In genomic region chr1:151284013-151284577, GRCh38 we compare ENCODE assay signal across 9 cellular contexts. TPM values are rescaled to one million over a fixed set of nuclear protein-coding genes. Genes with fewer than 3 reads are reported as not detected.
A peak's percentile ranks its signal among the peaks of the same experiment; 100 is the strongest.
DNase-seq lines count a peak whose midpoint lies in the region; ATAC-seq and TF ChIP-seq lines count a peak whose summit lies in the region.
"Had no signal": no experiment of that assay in that cellular context is flagged by ENCODE, and none has a peak within 500 bp of the region (broad histone marks: within the 10 kb centered on the region; RNA-seq: fewer than 3 reads in every experiment).

No MANE protein-coding gene starts in this region.

- no peak for TF ChIP-seq CTCF in Caco-2 (IDR thresholded peaks at IDR 0.05; ENCODE audit: insufficient read depth in 1 of 2, low read depth in 1 of 2, low read length in 1 of 2, severe bottlenecking in 1 of 2, unreplicated experiment in 1 of 2)
- no peak for TF ChIP-seq CTCF in neutrophil (IDR thresholded peaks at IDR 0.05)

- 0 out of 2 replicates have a peak, but pooled peaks cover 4% of the 10 kb centered on the region for H3K4me1 ChIP-seq in Caco-2
- H3K4me1 ChIP-seq in Karpas-422 (ENCODE audit: low read length): peaks cover 20% of the 10 kb centered on the region
- H3K4me1 ChIP-seq in neutrophil (ENCODE audit: control insufficient read depth in 1 of 2, insufficient read depth in 1 of 2, low read depth in 1 of 2, low read length in 1 of 2): peaks cover 41 to 44% of the 10 kb centered on the region in 2 experiments

- no peak overlapping the region for H2AFZ ChIP-seq in Karpas-422 (ENCODE audit: low read length)

- POLR2A ChIA-PET in Caco-2 (lab: Charles Lee): no interaction called here

- no peak for DNase-seq in Caco-2
- no peak for DNase-seq in Karpas-422
- DNase-seq: NCI-H2107 had no signal

- H3K27me3 ChIP-seq in Caco-2 (replicated peaks; ENCODE audit: control insufficient read depth, insufficient read depth, low read length) (no peaks in the 10 kb centered on the region), Karpas-422 (ENCODE audit: low read length) (no peaks in the 10 kb centered on the region), neutrophil (no peaks in the 10 kb centered on the region)

- intact Hi-C loops in Caco-2 (cut with micrococcal nuclease; ENCODE audit: unreplicated experiment): loop anchor here (5.0 kb wide), 2 partner anchors 63 to 228 kb away; partner anchors contain the start of genes CGN and RFX5
- intact Hi-C loops in dendritic cell treated with granulocyte-macrophage colony-stimulating factor and Interleukin-4, amounts not matched to agents 40 ng/mL and 50 ng/mL, for 4 days (cut with micrococcal nuclease): no loop called here

- H3K27ac ChIP-seq in Karpas-422 (ENCODE audit: low read length): peak overlapping the region; percentile 85; the same call in 1 of the 2 replicates
- H3K27ac ChIP-seq in neutrophil: peak overlapping the region; percentile 98

- H3K4me1 Mint-ChIP-seq in Caco-2 (ENCODE audit: low read depth, unreplicated experiment): peaks cover 6% of the 10 kb centered on the region
- H3K4me1 Mint-ChIP-seq in dendritic cell treated with granulocyte-macrophage colony-stimulating factor and Interleukin-4, amounts not matched to agents 40 ng/mL and 50 ng/mL, for 4 days (ENCODE audit: low read depth): peaks cover 35% of the 10 kb centered on the region

- peak overlapping the region; percentile 53 for H3K27ac Mint-ChIP-seq in Caco-2 (ENCODE audit: unreplicated experiment)
- H3K27ac Mint-ChIP-seq in dendritic cell treated with granulocyte-macrophage colony-stimulating factor and Interleukin-4, amounts not matched to agents 40 ng/mL and 50 ng/mL, for 4 days: peak overlapping the region; percentile 96

- H3K27me3 Mint-ChIP-seq in Caco-2 (ENCODE audit: insufficient read depth, unreplicated experiment): no peaks in the 10 kb centered on the region
- H3K27me3 Mint-ChIP-seq in dendritic cell treated with granulocyte-macrophage colony-stimulating factor and Interleukin-4, amounts not matched to agents 40 ng/mL and 50 ng/mL, for 4 days: no peaks in the 10 kb centered on the region

- CTCF ChIA-PET in Caco-2 (lab: Charles Lee): no interaction called here

- H3K36me3 Mint-ChIP-seq in Caco-2 (ENCODE audit: insufficient read depth, unreplicated experiment): peaks cover 56% of the 10 kb centered on the region
- H3K36me3 Mint-ChIP-seq in dendritic cell treated with granulocyte-macrophage colony-stimulating factor and Interleukin-4, amounts not matched to agents 40 ng/mL and 50 ng/mL, for 4 days (ENCODE audit: low read depth): peaks cover 72% of the 10 kb centered on the region

- H3K4me3 ChIP-seq in Caco-2 (ENCODE audit: low read depth, low read length) (no peak overlapping the region), Karpas-422 (ENCODE audit: low read length) (peak overlapping the region; percentile 80), neutrophil (ENCODE audit: low read depth in 1 of 2, low read length in 1 of 2) (peak overlapping the region; percentile 89 to 95)

- peak overlapping the region; percentile 99 for H3K9ac ChIP-seq in Karpas-422 (ENCODE audit: low read length)

- H3K4me3 Mint-ChIP-seq in Caco-2 (ENCODE audit: unreplicated experiment): peak overlapping the region; percentile 88
- peak overlapping the region; percentile 97 for H3K4me3 Mint-ChIP-seq in dendritic cell treated with granulocyte-macrophage colony-stimulating factor and Interleukin-4, amounts not matched to agents 40 ng/mL and 50 ng/mL, for 4 days

- H3K9me2 ChIP-seq in Karpas-422 (replicated peaks; ENCODE audit: insufficient read depth, low read length): no peaks in the 10 kb centered on the region

- peaks cover 41% of the 10 kb centered on the region for H3K79me2 ChIP-seq in Karpas-422 (ENCODE audit: low read length)

- H3K9me3 ChIP-seq in Caco-2 (no peaks in the 10 kb centered on the region), Karpas-422 (ENCODE audit: low read length) (no peaks in the 10 kb centered on the region), neutrophil (no peaks in the 10 kb centered on the region)

- H4K20me1 ChIP-seq in Karpas-422 (ENCODE audit: insufficient read depth, low read depth, low read length): peaks cover 8% of the 10 kb centered on the region; the same call in 1 of the 2 replicates

- H3K36me3 ChIP-seq in Caco-2 (ENCODE audit: control insufficient read depth, insufficient read depth, low read length): peaks cover 4% of the 10 kb centered on the region
- peaks cover 6% of the 10 kb centered on the region; the same call in 1 of the 2 replicates for H3K36me3 ChIP-seq in Karpas-422 (ENCODE audit: insufficient read depth, low read length)
- peaks cover 41% of the 10 kb centered on the region for H3K36me3 ChIP-seq in neutrophil

- ATAC-seq in GM18511 (IDR thresholded peaks at IDR 0.05; ENCODE audit: unreplicated experiment) (no peak), HG02981 (IDR thresholded peaks at IDR 0.05; ENCODE audit: unreplicated experiment) (no peak), HG03469 (IDR thresholded peaks at IDR 0.05; ENCODE audit: unreplicated experiment) (no peak), HG03571 (IDR thresholded peaks at IDR 0.05; ENCODE audit: unreplicated experiment) (no peak)

- H3K9me3 Mint-ChIP-seq in Caco-2 (ENCODE audit: unreplicated experiment): no peaks in the 10 kb centered on the region
- no peaks in the 10 kb centered on the region for H3K9me3 Mint-ChIP-seq in dendritic cell treated with granulocyte-macrophage colony-stimulating factor and Interleukin-4, amounts not matched to agents 40 ng/mL and 50 ng/mL, for 4 days

- H3K4me2 ChIP-seq in Karpas-422 (ENCODE audit: low read depth, low read length, poor library complexity, severe bottlenecking): peak overlapping the region; percentile 90

- no TSS peak for BruUV-seq in Caco-2 (replicated peaks; lab: Mats Ljungman, UMichigan)

RNA-seq across cellular contexts. Expression of gene ZNF687, which starts 2.0 kb away (rescaled TPM):
- 23.9 and 30.2 TPM in 2 replicates for total RNA-seq in Caco-2 (2022)
- total RNA-seq in Karpas-422 (2014; rRNA removed; shearing (Covaris generic); ENCODE audit: low replicate concordance): 21.3 and 33.5 TPM in 2 replicates

RNA-seq across cellular contexts. Expression of gene PSMD4, which starts 29.6 kb away (rescaled TPM):
- 250 and 253 TPM in 2 replicates for total RNA-seq in Caco-2 (2022)
- 99.7 and 167 TPM in 2 replicates for total RNA-seq in Karpas-422 (2014; rRNA removed; shearing (Covaris generic); ENCODE audit: low replicate concordance)

RNA-seq across cellular contexts. Expression of gene PI4KB, which starts 43.1 kb away (rescaled TPM):
- 49.7 and 52.7 TPM in 2 replicates for total RNA-seq in Caco-2 (2022)
- 29.4 and 42.6 TPM in 2 replicates for total RNA-seq in Karpas-422 (2014; rRNA removed; shearing (Covaris generic); ENCODE audit: low replicate concordance)
